In genomic region chr2:128347701-128348504, GRCh38 we compare ENCODE assay signal across 11 cellular contexts. TPM values are rescaled to one million over a fixed set of nuclear protein-coding genes. Genes with fewer than 3 reads are reported as not detected.
DNase-seq lines count a peak whose midpoint lies in the region; ATAC-seq and TF ChIP-seq lines count a peak whose summit lies in the region.
"Had no signal": no experiment of that assay in that cellular context is flagged by ENCODE, and none has a peak within 500 bp of the region (broad histone marks: within the 10 kb centered on the region; RNA-seq: fewer than 3 reads in every experiment).

No MANE protein-coding gene starts in this region.

- peaks cover 12% of the 10 kb centered on the region for H3K4me1 ChIP-seq in osteoblast (ENCODE audit: insufficient read depth, low read length)

- H2AFZ ChIP-seq in osteoblast (ENCODE audit: low read length), result peak overlapping the region; percentile 88

- no peak overlapping the region for H3K27ac ChIP-seq in osteoblast (ENCODE audit: low read depth, low read length)

- H3K36me3 ChIP-seq in osteoblast (ENCODE audit: insufficient read depth, low read length), result no peaks in the 10 kb centered on the region

- H4K20me1 ChIP-seq in osteoblast (ENCODE audit: insufficient read depth, low read length), result no peaks in the 10 kb centered on the region

- no peak for TF ChIP-seq CTCF in foreskin fibroblast (IDR thresholded peaks at IDR 0.05; ENCODE audit: low read depth, low read length)
- TF ChIP-seq CTCF in osteoblast (IDR thresholded peaks at IDR 0.05; ENCODE audit: extremely low read depth, low read depth, low read length), result no peak

- peak; percentile 95 for DNase-seq in AG20443 (ENCODE audit: low spot score)
- peak; percentile 15 for DNase-seq in RPMI7951 (ENCODE audit: low read depth)
- peak; percentile 35 to 70 for DNase-seq in foreskin fibroblast
- DNase-seq in osteoblast (ENCODE audit: insufficient read length, low spot score, missing footprints), result peak; percentile 91
- no peak for DNase-seq in NCI-H526 (lab: John Stamatoyannopoulos, UW)
- DNase-seq: activated CD4-positive, alpha-beta T cell treated with anti-CD3 and anti-CD28 coated beads, Interleukin-2, amount 50 U/mL, for 1 hour; GF-D8; immature natural killer cell had no signal

- H3K4me3 ChIP-seq in foreskin fibroblast (ENCODE audit: low read depth in 1 of 2, low read length in 2 of 2) (no peak overlapping the region), osteoblast (ENCODE audit: insufficient read depth, low read length) (no peak overlapping the region)

- peak overlapping the region; percentile 52 for H3K4me2 ChIP-seq in osteoblast (ENCODE audit: insufficient read depth, low read length)

- H3K9me3 ChIP-seq in osteoblast (ENCODE audit: low read depth, low read length), result peaks cover 4% of the 10 kb centered on the region

- H3K79me2 ChIP-seq in osteoblast (ENCODE audit: insufficient read depth, low read length), result no peaks in the 10 kb centered on the region

- no peaks in the 10 kb centered on the region for H3K27me3 ChIP-seq in osteoblast (ENCODE audit: insufficient read depth, low read length)

- ATAC-seq in GM21526 (IDR thresholded peaks at IDR 0.05; ENCODE audit: low FRiP score, unreplicated experiment) (no peak), GM18519 (IDR thresholded peaks at IDR 0.05; ENCODE audit: low FRiP score, unreplicated experiment) (no peak), GM18858 (IDR thresholded peaks at IDR 0.05; ENCODE audit: unreplicated experiment) (no peak)

RNA-seq across cellular contexts. Expression of gene HS6ST1, which starts 29.2 kb away (rescaled TPM):
- 2.9 and 4.6 TPM in 2 replicates for total RNA-seq in RPMI7951 (2014; rRNA removed; shearing (Covaris generic))
- total RNA-seq in osteoblast, result 16.5 and 18.8 TPM in 2 replicates

Comparison
In these comparisons a context has a peak if more than half of its experiments do, and no peak if none do; other contexts are left out.
1. DNase-seq: peak in AG20443 (single experiment), RPMI7951 (single experiment), foreskin fibroblast (2 of 2) and osteoblast (single experiment); none in NCI-H526 (0 of 2).